ENCODE assay signal across 30 cellular contexts in genomic region chr15:95784508-95784907, GRCh38.
"Had no signal": no experiment of that assay in that cellular context is flagged by ENCODE, and none has a peak within 500 bp of the region (broad histone marks: within the 10 kb centered on the region; RNA-seq: fewer than 3 reads in every experiment).

No MANE protein-coding gene starts in this region.

- H3K27ac ChIP-seq: dorsolateral prefrontal cortex, esophagus muscularis mucosa, foreskin keratinocyte, gastroesophageal sphincter, heart right ventricle, left lung, psoas muscle, sigmoid colon, stomach, thoracic aorta, tibial nerve, upper lobe of left lung, uterus had no signal

- H3K27me3 Mint-ChIP-seq: naive B cell had no signal

- H3K4me3 ChIP-seq: dorsolateral prefrontal cortex, esophagus muscularis mucosa, gastroesophageal sphincter, heart right ventricle, left lung, mucosa of descending colon, psoas muscle, sigmoid colon, stomach, thoracic aorta, tibial nerve, upper lobe of left lung, uterus had no signal

- H3K27ac Mint-ChIP-seq: mesothelial cell of epicardium; natural killer cell treated with Interleukin-12 subunit alpha and Interleukin-12 subunit beta and Interleukin-15 and Interleukin-18, amount 100 ng/mL, for 72 hours; stimulated activated effector memory CD8-positive, alpha-beta T cell treated with anti-CD3 and anti-CD28 coated beads, Interleukin-12 subunit alpha, Interleukin-12 subunit beta, amount 100 ng/mL, for 72 hours had no signal

- FAIRE-seq: colon, islet of Langerhans had no signal

- H3K4me3 Mint-ChIP-seq: mesothelial cell of epicardium; naive B cell; natural killer cell treated with Interleukin-12 subunit alpha and Interleukin-12 subunit beta and Interleukin-15 and Interleukin-18, amount 100 ng/mL, for 72 hours; stimulated activated effector memory CD8-positive, alpha-beta T cell treated with anti-CD3 and anti-CD28 coated beads, Interleukin-12 subunit alpha, Interleukin-12 subunit beta, amount 100 ng/mL, for 72 hours had no signal

- H3K4me1 ChIP-seq: esophagus muscularis mucosa, foreskin keratinocyte, gastroesophageal sphincter, heart right ventricle, left lung, psoas muscle, sigmoid colon, stomach, tibial nerve, upper lobe of left lung, uterus had no signal

- H3K4me1 Mint-ChIP-seq: mesothelial cell of epicardium; naive B cell; stimulated activated effector memory CD8-positive, alpha-beta T cell treated with anti-CD3 and anti-CD28 coated beads, Interleukin-12 subunit alpha, Interleukin-12 subunit beta, amount 100 ng/mL, for 72 hours had no signal

- H3K36me3 ChIP-seq: esophagus muscularis mucosa, gastroesophageal sphincter, heart right ventricle, left lung, sigmoid colon, stomach, thoracic aorta, tibial nerve, upper lobe of left lung, uterus had no signal

- DNase-seq: dorsolateral prefrontal cortex; effector CD4-positive, alpha-beta T cell; heart right ventricle; hippocampal formation; left cardiac atrium; left lung; mesenchymal stem cell; mucosa of descending colon; naive B cell; nucleus accumbens; psoas muscle; sigmoid colon; stimulated activated CD4-positive, alpha-beta T cell treated with anti-CD3 and anti-CD28 coated beads, Interleukin-2, amount 100 ng/mL, for 24 hours; stimulated activated CD4-positive, alpha-beta T cell treated with anti-CD3 and anti-CD28 coated beads, Interleukin-4, amount 100 ng/mL, for 24 hours; stimulated activated naive CD4-positive, alpha-beta T cell treated with Interleukin-2 at 50 U/mL for 16 hours; stomach; substantia nigra; upper lobe of left lung; uterus had no signal

- H3K27me3 ChIP-seq: esophagus muscularis mucosa, foreskin keratinocyte, gastroesophageal sphincter, heart right ventricle, left lung, sigmoid colon, stomach, tibial nerve, upper lobe of left lung, uterus had no signal

- ATAC-seq: foreskin keratinocyte; gastroesophageal sphincter; heart right ventricle; left cardiac atrium; left lung; mucosa of descending colon; natural killer cell treated with Interleukin-12 subunit alpha and Interleukin-12 subunit beta and Interleukin-15 and Interleukin-18, amount 100 ng/mL, for 72 hours; psoas muscle; right cardiac atrium; stimulated activated effector memory CD8-positive, alpha-beta T cell treated with anti-CD3 and anti-CD28 coated beads, Interleukin-12 subunit alpha, Interleukin-12 subunit beta, amount 100 ng/mL, for 72 hours had no signal

- H3K36me3 Mint-ChIP-seq: stimulated activated effector memory CD8-positive, alpha-beta T cell treated with anti-CD3 and anti-CD28 coated beads, Interleukin-12 subunit alpha, Interleukin-12 subunit beta, amount 100 ng/mL, for 72 hours had no signal
